10 cellular contexts compared by ENCODE assay signal in the genomic region with DNA sequence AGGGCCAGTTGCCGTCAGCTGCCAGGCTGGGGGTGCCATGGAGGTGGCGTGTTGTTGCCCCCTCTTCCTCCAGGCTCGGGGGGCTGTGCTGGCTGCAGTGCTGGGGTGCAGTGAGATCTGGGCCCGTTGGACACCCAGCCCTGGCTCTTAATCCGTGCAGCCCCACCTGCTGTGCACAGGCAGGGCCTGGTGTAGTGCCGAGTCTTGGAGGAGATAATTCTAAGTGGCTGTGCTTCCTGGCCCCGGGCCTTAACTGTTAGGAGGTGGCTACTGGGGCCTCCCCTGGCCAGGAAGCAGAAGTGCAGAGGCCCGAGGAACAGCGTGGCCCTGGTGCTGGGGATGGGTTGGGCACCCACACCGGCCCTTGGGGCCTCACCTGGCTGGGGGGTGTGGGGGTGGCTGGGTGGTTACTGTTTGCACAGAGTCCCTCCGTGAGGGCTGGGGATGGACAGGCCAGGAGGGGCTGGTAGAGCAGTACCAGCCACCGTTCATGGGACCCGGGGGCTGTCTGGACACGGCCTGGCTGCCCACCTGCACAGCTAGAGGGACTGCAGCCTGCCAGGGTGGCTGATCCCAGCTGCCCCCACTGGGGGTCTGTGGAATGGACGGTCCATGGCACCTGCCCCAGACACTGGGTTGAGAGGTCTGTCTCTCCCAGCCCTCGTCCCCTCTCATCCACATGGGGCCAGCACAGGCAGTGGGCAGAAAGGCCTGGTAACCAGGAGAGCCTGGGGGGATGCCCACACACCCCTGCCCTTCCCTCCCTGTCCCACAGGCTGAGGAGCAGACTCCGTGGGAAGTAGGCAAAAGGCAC. TPM values are rescaled to one million over a fixed set of nuclear protein-coding genes. Genes with fewer than 3 reads are reported as not detected.
DNase-seq lines count a peak whose midpoint lies in the region; ATAC-seq lines count a peak whose summit lies in the region.
"Had no signal": no experiment of that assay in that cellular context is flagged by ENCODE, and none has a peak within 500 bp of the region (broad histone marks: within the 10 kb centered on the region; RNA-seq: fewer than 3 reads in every experiment).

No MANE protein-coding gene starts in this region.

- ATAC-seq in activated CD4-positive, alpha-beta T cell treated with anti-CD3 and anti-CD28 coated beads for 36 hours: no peak
- no peak for ATAC-seq in stimulated activated effector memory CD8-positive, alpha-beta T cell treated with anti-CD3 and anti-CD28 coated beads, Interleukin-12 subunit alpha, Interleukin-12 subunit beta, amount 100 ng/mL, for 72 hours
- ATAC-seq in HG02840 (IDR thresholded peaks at IDR 0.05; ENCODE audit: low FRiP score, unreplicated experiment) (no peak), GM19463 (IDR thresholded peaks at IDR 0.05; ENCODE audit: unreplicated experiment) (no peak)

- H3K36me3 Mint-ChIP-seq in activated CD4-positive, alpha-beta T cell treated with anti-CD3 and anti-CD28 coated beads for 36 hours (ENCODE audit: low read depth): peaks cover 15% of the 10 kb centered on the region
- H3K36me3 Mint-ChIP-seq in stimulated activated effector memory CD8-positive, alpha-beta T cell treated with anti-CD3 and anti-CD28 coated beads, Interleukin-12 subunit alpha, Interleukin-12 subunit beta, amount 100 ng/mL, for 72 hours: peaks cover 83% of the 10 kb centered on the region

- H3K9me3 Mint-ChIP-seq in activated CD4-positive, alpha-beta T cell treated with anti-CD3 and anti-CD28 coated beads for 36 hours (ENCODE audit: low read depth): no peaks in the 10 kb centered on the region
- H3K9me3 Mint-ChIP-seq in stimulated activated effector memory CD8-positive, alpha-beta T cell treated with anti-CD3 and anti-CD28 coated beads, Interleukin-12 subunit alpha, Interleukin-12 subunit beta, amount 100 ng/mL, for 72 hours: no peaks in the 10 kb centered on the region

- H3K4me1 Mint-ChIP-seq in activated CD4-positive, alpha-beta T cell treated with anti-CD3 and anti-CD28 coated beads for 36 hours: peaks cover 25% of the 10 kb centered on the region
- H3K4me1 Mint-ChIP-seq in stimulated activated effector memory CD8-positive, alpha-beta T cell treated with anti-CD3 and anti-CD28 coated beads, Interleukin-12 subunit alpha, Interleukin-12 subunit beta, amount 100 ng/mL, for 72 hours: peaks cover 12% of the 10 kb centered on the region

- no peaks in the 10 kb centered on the region for H3K9me3 ChIP-seq in duodenal mucosa (ENCODE audit: control insufficient read depth in 1 of 2, low read length in 2 of 2)

- H3K9ac ChIP-seq in duodenal mucosa (ENCODE audit: low read depth in 1 of 2, low read length in 2 of 2): no peak overlapping the region

- peaks cover 0 to 37% of the 10 kb centered on the region in 2 donors for H3K36me3 ChIP-seq in duodenal mucosa (ENCODE audit: control insufficient read depth in 1 of 2, insufficient read depth in 2 of 2, low read length in 2 of 2)

- CTCF ChIA-PET in activated CD4-positive, alpha-beta T cell treated with anti-CD3 and anti-CD28 coated beads for 36 hours (lab: Charles Lee): interaction anchor here (0.6 kb wide), 1 partner anchor 137 kb away, joined by 3 read pairs; no protein-coding TSS in a partner anchor

- POLR2A ChIA-PET in activated CD4-positive, alpha-beta T cell treated with anti-CD3 and anti-CD28 coated beads for 36 hours (lab: Charles Lee): no interaction called here

- H3K27ac ChIP-seq in duodenal mucosa (ENCODE audit: low read depth, low read length): peak overlapping the region; percentile 20

- H3K27me3 ChIP-seq in duodenal mucosa (ENCODE audit: control insufficient read depth in 1 of 2, insufficient read depth in 2 of 2, low read length in 2 of 2): no peaks in the 10 kb centered on the region

- peak overlapping the region; percentile 37 for H3K27ac Mint-ChIP-seq in activated CD4-positive, alpha-beta T cell treated with anti-CD3 and anti-CD28 coated beads for 36 hours
- peak overlapping the region; percentile 78 for H3K27ac Mint-ChIP-seq in stimulated activated effector memory CD8-positive, alpha-beta T cell treated with anti-CD3 and anti-CD28 coated beads, Interleukin-12 subunit alpha, Interleukin-12 subunit beta, amount 100 ng/mL, for 72 hours

- peaks cover 27 to 28% of the 10 kb centered on the region in 2 donors for H3K4me1 ChIP-seq in duodenal mucosa (ENCODE audit: control insufficient read depth in 1 of 2, insufficient read depth in 2 of 2, low read length in 2 of 2)

- H3K4me3 Mint-ChIP-seq in activated CD4-positive, alpha-beta T cell treated with anti-CD3 and anti-CD28 coated beads for 36 hours: no peak overlapping the region
- peak overlapping the region; percentile 75 for H3K4me3 Mint-ChIP-seq in stimulated activated effector memory CD8-positive, alpha-beta T cell treated with anti-CD3 and anti-CD28 coated beads, Interleukin-12 subunit alpha, Interleukin-12 subunit beta, amount 100 ng/mL, for 72 hours

- no peak overlapping the region for H3K4me3 ChIP-seq in duodenal mucosa (ENCODE audit: low read depth in 1 of 2, low read length in 2 of 2)

- no peaks in the 10 kb centered on the region for H3K27me3 Mint-ChIP-seq in activated CD4-positive, alpha-beta T cell treated with anti-CD3 and anti-CD28 coated beads for 36 hours

- intact Hi-C loops in activated CD4-positive, alpha-beta T cell treated with anti-CD3 and anti-CD28 coated beads for 36 hours (cut with DNase I, micrococcal nuclease): no loop called here

- DNase-seq in activated CD4-positive, alpha-beta T cell treated with anti-CD3 and anti-CD28 coated beads for 36 hours: peak; percentile 43
- DNase-seq in activated CD4-positive, alpha-beta T cell treated with anti-CD3 and anti-CD28 coated beads for 1 hour: no peak
- DNase-seq in OCI-M1 (lab: John Stamatoyannopoulos, UW) (peak; percentile 8), NCI-H2196 (lab: John Stamatoyannopoulos, UW; ENCODE audit: unreplicated experiment) (no peak)
- no peak for DNase-seq in stimulated activated effector memory CD8-positive, alpha-beta T cell treated with anti-CD3 and anti-CD28 coated beads, Interleukin-12 subunit alpha, Interleukin-12 subunit beta, amount 100 ng/mL, for 72 hours (ENCODE audit: low spot score in 2 of 2)
- DNase-seq: activated T-cell treated with anti-CD3 and anti-CD28 coated beads, Interleukin-2, amount 50 U/mL, for 48 hours; C1 segment of cervical spinal cord had no signal

RNA-seq across cellular contexts. Expression of a gene that starts 3.3 kb away (rescaled TPM):
- total RNA-seq in activated CD4-positive, alpha-beta T cell treated with anti-CD3 and anti-CD28 coated beads for 36 hours: 100 to 1,000 TPM; 192 to 218 TPM

RNA-seq across cellular contexts. Expression of a gene that starts 11.9 kb away (rescaled TPM):
- 100 to 1,000 TPM; 171 to 229 TPM for total RNA-seq in activated CD4-positive, alpha-beta T cell treated with anti-CD3 and anti-CD28 coated beads for 36 hours

RNA-seq across cellular contexts. Expression of a gene that starts 40.1 kb away (rescaled TPM):
- total RNA-seq in activated CD4-positive, alpha-beta T cell treated with anti-CD3 and anti-CD28 coated beads for 36 hours: 100 to 1,000 TPM; 107 to 137 TPM

Comparison
In these comparisons a context has a peak if more than half of its experiments do, and no peak if none do; other contexts are left out.
1. DNase-seq: peak in activated CD4-positive, alpha-beta T cell treated with anti-CD3 and anti-CD28 coated beads for 36 hours (single experiment) and OCI-M1 (single experiment); none in activated CD4-positive, alpha-beta T cell treated with anti-CD3 and anti-CD28 coated beads for 1 hour (single experiment), stimulated activated effector memory CD8-positive, alpha-beta T cell treated with anti-CD3 and anti-CD28 coated beads, Interleukin-12 subunit alpha, Interleukin-12 subunit beta, amount 100 ng/mL, for 72 hours (0 of 2) and NCI-H2196 (single experiment).